18 cellular contexts compared by ENCODE assay signal in the genomic region with DNA sequence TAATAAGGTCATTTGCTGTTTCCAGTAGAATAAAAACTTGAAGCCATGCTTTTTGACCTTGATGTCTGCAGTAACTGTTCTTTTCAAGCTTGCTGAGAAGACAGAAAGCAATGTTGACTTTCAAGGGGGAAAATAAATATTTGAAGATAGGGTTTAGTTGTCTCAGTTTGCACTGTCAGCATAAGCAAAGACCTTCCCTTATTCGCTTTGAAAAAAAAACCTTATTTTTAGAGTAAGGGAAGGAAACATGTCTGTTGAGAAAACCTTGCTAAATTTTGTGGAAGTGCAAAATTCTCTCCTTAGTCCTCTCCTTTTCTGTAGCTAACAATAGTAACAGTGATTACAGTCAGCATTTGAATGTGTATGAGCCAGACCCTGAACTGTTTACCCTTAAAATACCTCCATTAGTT. TPM values are rescaled to one million over a fixed set of nuclear protein-coding genes. Genes with fewer than 3 reads are reported as not detected.
DNase-seq lines count a peak whose midpoint lies in the region; ATAC-seq and TF ChIP-seq lines count a peak whose summit lies in the region.
"Had no signal": no experiment of that assay in that cellular context is flagged by ENCODE, and none has a peak within 500 bp of the region (broad histone marks: within the 10 kb centered on the region; RNA-seq: fewer than 3 reads in every experiment).

No MANE protein-coding gene starts in this region.

- H3K56ac ChIP-seq in IMR-90 (ENCODE audit: extremely low read depth, insufficient read depth, low read length) = no peak overlapping the region

- DNase-seq in CD1c-positive myeloid dendritic cell (ENCODE audit: extremely low spot score) (peak; percentile 28), IMR-90 (peak; percentile 37), memory B cell (ENCODE audit: low spot score in 2 of 2) (no peak), DMS153 treated with DMSO at 0.1 percent for 48 hours (lab: John Stamatoyannopoulos, UW; ENCODE audit: unreplicated experiment) (no peak), middle frontal gyrus (ENCODE audit: extremely low spot score, low spot score) (no peak), OCI-LY7 (ENCODE audit: low spot score) (no peak)
- DNase-seq: activated CD4-positive, CD25-positive, alpha-beta regulatory T cell treated with anti-CD3 and anti-CD28 coated beads, Interleukin-2, amount 50 U/mL, for 72 hours; activated naive CD8-positive, alpha-beta T cell treated with anti-CD3 and anti-CD28 coated beads, Interleukin-2, amount 10 ng/mL, durations not matched to agents 7 days and 5 days; EL; esophagus squamous epithelium; NCI-H1694 treated with DMSO at 0.1 percent for 48 hours; NCI-H526; posterior cingulate gyrus; stimulated activated CD8-positive, alpha-beta memory T cell treated with anti-CD3 and anti-CD28 coated beads, Interleukin-4, amount 100 ng/mL, for 48 hours had no signal

- POLR2A ChIA-PET in IMR-90 (lab: Charles Lee; ENCODE audit: unreplicated experiment) (no interaction called here), OCI-LY7 (lab: Charles Lee) (interaction anchor here (1.7 kb wide), 1 partner anchor 41 kb away, joined by 8 read pairs; no protein-coding TSS in a partner anchor)

- dilution Hi-C loops in IMR-90 (cut with HindIII; ENCODE audit: low sequenced_read_pairs, unreplicated experiment) = no loop called here

- H2BK15ac ChIP-seq in IMR-90 (ENCODE audit: low read depth, low read length) = no peak overlapping the region

- peaks cover 71% of the 10 kb centered on the region for H3K4me1 Mint-ChIP-seq in memory B cell

- H3K27me3 ChIP-seq in IMR-90 (ENCODE audit: control insufficient read depth, insufficient read depth, low read length) = no peaks in the 10 kb centered on the region
- H3K27me3 ChIP-seq: esophagus squamous epithelium, vagina had no signal

- H3K9me3 ChIP-seq in IMR-90 (ENCODE audit: control insufficient read depth, insufficient read depth, low read length) = no peaks in the 10 kb centered on the region
- H3K9me3 ChIP-seq in OCI-LY7 (ENCODE audit: low read length) = no peaks in the 10 kb centered on the region
- H3K9me3 ChIP-seq: esophagus squamous epithelium, vagina had no signal

- H4K20me1 ChIP-seq in IMR-90 (ENCODE audit: insufficient read depth, low read length) = peaks cover 89% of the 10 kb centered on the region
- H4K20me1 ChIP-seq in OCI-LY7 (ENCODE audit: insufficient read depth, low read length) = peaks cover 37% of the 10 kb centered on the region

- no peak overlapping the region for H4K8ac ChIP-seq in IMR-90 (ENCODE audit: low read depth in 2 of 2, low read length in 2 of 2)

- no peak overlapping the region for H3K14ac ChIP-seq in IMR-90 (replicated peaks; ENCODE audit: low read depth, low read length)

- peaks cover 35% of the 10 kb centered on the region for H3K9me1 ChIP-seq in IMR-90 (ENCODE audit: insufficient read depth, low read length)

- no CpG with 5 or more reads among the region's 1 CpG for WGBS in IMR-90 (ENCODE audit: extremely low coverage in 2 of 2, insufficient read length in 1 of 2), 2 experiments

- no peak overlapping the region for H4K91ac ChIP-seq in IMR-90 (ENCODE audit: insufficient read depth, low read depth, low read length)

- H3K27ac ChIP-seq in IMR-90 (ENCODE audit: insufficient read depth, low read length) = no peak overlapping the region
- peak overlapping the region; percentile 71 for H3K27ac ChIP-seq in angular gyrus (ENCODE audit: low read depth, low read length)
- H3K27ac ChIP-seq in OCI-LY7 (ENCODE audit: low read depth, low read length, poor library complexity, severe bottlenecking) = no peak overlapping the region
- H3K27ac ChIP-seq: esophagus squamous epithelium, KMS-11, vagina had no signal

- intact Hi-C loops in IMR-90 (cut with micrococcal nuclease) (no loop called here), OCI-LY7 (cut with micrococcal nuclease; ENCODE audit: unreplicated experiment) (no loop called here)

- H2AFZ ChIP-seq in IMR-90 (replicated peaks; ENCODE audit: low read length, poor library complexity) (no peak overlapping the region), OCI-LY7 (ENCODE audit: low read length) (no peak overlapping the region)

- H3K4me3 ChIP-seq in IMR-90 (ENCODE audit: insufficient read depth, low read depth, low read length) (no peak overlapping the region), OCI-LY7 (ENCODE audit: low read depth, low read length, poor library complexity, severe bottlenecking) (no peak overlapping the region)
- H3K4me3 ChIP-seq: esophagus squamous epithelium, vagina had no signal

- H3K18ac ChIP-seq in IMR-90 (ENCODE audit: low read depth, low read length) = no peak overlapping the region

- no peak for TF ChIP-seq RAD21 in IMR-90 (IDR thresholded peaks at IDR 0.05; ENCODE audit: low read length)

- H3K27ac Mint-ChIP-seq in memory B cell = peak overlapping the region; percentile 65
- H3K27ac Mint-ChIP-seq: activated naive CD8-positive, alpha-beta T cell treated with anti-CD3 and anti-CD28 coated beads, Interleukin-2, amount 10 ng/mL, durations not matched to agents 7 days and 5 days had no signal

- no peak overlapping the region for H3K4ac ChIP-seq in IMR-90 (ENCODE audit: low read depth, low read length)

- H4K5ac ChIP-seq in IMR-90 (ENCODE audit: low read depth, low read length) = no peak overlapping the region

- H3K36me3 Mint-ChIP-seq in memory B cell = peaks cover 6% of the 10 kb centered on the region

- H2BK120ac ChIP-seq in IMR-90 (ENCODE audit: low read depth, low read length) = no peak overlapping the region

- no peaks in the 10 kb centered on the region for H3K27me3 Mint-ChIP-seq in memory B cell
- H3K27me3 Mint-ChIP-seq: activated naive CD8-positive, alpha-beta T cell treated with anti-CD3 and anti-CD28 coated beads, Interleukin-2, amount 10 ng/mL, durations not matched to agents 7 days and 5 days had no signal

- H3K9me2 ChIP-seq in OCI-LY7 (ENCODE audit: insufficient read depth, low read length) = no peaks in the 10 kb centered on the region

- H3K9ac ChIP-seq in IMR-90 (ENCODE audit: low read depth, low read length) = no peak overlapping the region
- H3K9ac ChIP-seq: KMS-11 had no signal

- H3K4me2 ChIP-seq in IMR-90 (ENCODE audit: low read depth, low read length) = no peak overlapping the region; the same call in 1 of the 2 replicates
- no peak overlapping the region for H3K4me2 ChIP-seq in OCI-LY7 (ENCODE audit: low read length)
- H3K4me2 ChIP-seq: KMS-11 had no signal

- no peak for TF ChIP-seq CTCF in IMR-90 (conservative IDR thresholded peaks at IDR 0.05; ENCODE audit: low read depth, low read length)
- no peak for TF ChIP-seq CTCF in OCI-LY7 (conservative IDR thresholded peaks at IDR 0.05; ENCODE audit: low read length)

- no TSS peak for BruUV-seq in IMR-90 (replicated peaks; lab: Mats Ljungman, UMichigan)
- BruUV-seq in OCI-LY7 (replicated peaks; lab: Mats Ljungman, UMichigan) = no TSS peak

- peaks cover 14 to 75% of the 10 kb centered on the region in 2 experiments for H3K79me1 ChIP-seq in IMR-90 (ENCODE audit: low read depth in 1 of 2, low read length in 2 of 2)

- no peak overlapping the region for H3K23ac ChIP-seq in IMR-90 (ENCODE audit: low read depth, low read length)

- H2AK9ac ChIP-seq in IMR-90 (replicated peaks; ENCODE audit: low read depth, low read length, poor library complexity) = no peak overlapping the region

- H3K4me3 Mint-ChIP-seq in memory B cell = no peak overlapping the region
- H3K4me3 Mint-ChIP-seq: activated naive CD8-positive, alpha-beta T cell treated with anti-CD3 and anti-CD28 coated beads, Interleukin-2, amount 10 ng/mL, durations not matched to agents 7 days and 5 days had no signal

- H3K79me2 ChIP-seq in OCI-LY7 (ENCODE audit: insufficient read depth, low read depth, low read length) = peaks cover 98% of the 10 kb centered on the region

- in situ Hi-C loops in IMR-90 (cut with MboI; ENCODE audit: low sequenced_read_pairs) = no loop called here

- H3K36me3 ChIP-seq in IMR-90 (ENCODE audit: control insufficient read depth, insufficient read depth, low read length) = peaks cover 2% of the 10 kb centered on the region; the same call in 1 of the 2 replicates
- peaks cover 13% of the 10 kb centered on the region; the same call in 1 of the 2 replicates for H3K36me3 ChIP-seq in OCI-LY7 (ENCODE audit: insufficient read depth, low read length)
- H3K36me3 ChIP-seq: esophagus squamous epithelium, vagina had no signal

- TF ChIP-seq POLR2A in IMR-90 (IDR thresholded peaks at IDR 0.05; ENCODE audit: low read depth, low read length) = no peak

- CTCF ChIA-PET in IMR-90 (lab: Yijun Ruan, JAX) (interaction anchor here (1.0 kb wide), 1 partner anchor 11 kb away, joined by 3 read pairs; no protein-coding TSS in a partner anchor), OCI-LY7 (lab: Charles Lee; ENCODE audit: unreplicated experiment) (no interaction called here)

- H2BK5ac ChIP-seq in IMR-90 (ENCODE audit: low read depth, low read length, poor library complexity, severe bottlenecking) = peak overlapping the region; percentile 49

- no peak overlapping the region for H2BK20ac ChIP-seq in IMR-90 (ENCODE audit: low read depth, low read length)

- peak; percentile 38 for ATAC-seq in IMR-90 (ENCODE audit: low read depth)
- ATAC-seq in memory B cell (ENCODE audit: low read depth) = no peak
- no peak for ATAC-seq in HG03460 (IDR thresholded peaks at IDR 0.05; ENCODE audit: unreplicated experiment)

- H2AK5ac ChIP-seq in IMR-90 (ENCODE audit: low read depth, low read length) = no peak overlapping the region

- H3K9me3 Mint-ChIP-seq in memory B cell = no peaks in the 10 kb centered on the region
- H3K9me3 Mint-ChIP-seq: activated naive CD8-positive, alpha-beta T cell treated with anti-CD3 and anti-CD28 coated beads, Interleukin-2, amount 10 ng/mL, durations not matched to agents 7 days and 5 days had no signal

- peaks cover 30% of the 10 kb centered on the region for H3K4me1 ChIP-seq in IMR-90 (ENCODE audit: control insufficient read depth, insufficient read depth, low read length)
- peaks cover 76% of the 10 kb centered on the region for H3K4me1 ChIP-seq in OCI-LY7 (ENCODE audit: insufficient read depth, low read length, poor library complexity, severe bottlenecking)

TF ChIP-seq in IMR-90, 13 proteins besides CTCF, POLR2A, EP300 and RAD21:
- TF ChIP-seq BHLHE40 (IDR thresholded peaks at IDR 0.05; ENCODE audit: low read depth, low read length) (no peak), MAFK (IDR thresholded peaks at IDR 0.05; ENCODE audit: low read depth, low read length) (peak; percentile 85)

RNA-seq across cellular contexts. Expression of gene MAP4K4, which starts 43.1 kb away (rescaled TPM):
- total RNA-seq in IMR-90 (2012; rRNA removed) = 124 and 130 TPM in 2 replicates
- polyA plus RNA-seq in IMR-90 (2012; rRNA removed) = 80.8 and 89.4 TPM in 2 replicates
- 39.5 and 39.9 TPM in 2 replicates for polyA plus RNA-seq in IMR-90 (2012; cell fraction: cytosol; rRNA removed)
- polyA plus RNA-seq in IMR-90 (2012; cell fraction: nucleus; rRNA removed; ENCODE audit: low replicate concordance) = 90.5 and 219 TPM in 2 replicates
- total RNA-seq in OCI-LY7 (2014; rRNA removed; shearing (Covaris generic)) = 67.2 and 74.0 TPM in 2 replicates
- 181 and 206 TPM in 2 replicates for total RNA-seq in OCI-LY7 (2022)

Comparison
In these comparisons a context has a peak if more than half of its experiments do, and no peak if none do; other contexts are left out.
1. DNase-seq: peak in CD1c-positive myeloid dendritic cell (single experiment) and IMR-90 (single experiment); none in memory B cell (0 of 2), DMS153 treated with DMSO at 0.1 percent for 48 hours (single experiment), middle frontal gyrus (single experiment) and OCI-LY7 (single experiment).